18 cellular contexts compared by ENCODE assay signal in the genomic region with DNA sequence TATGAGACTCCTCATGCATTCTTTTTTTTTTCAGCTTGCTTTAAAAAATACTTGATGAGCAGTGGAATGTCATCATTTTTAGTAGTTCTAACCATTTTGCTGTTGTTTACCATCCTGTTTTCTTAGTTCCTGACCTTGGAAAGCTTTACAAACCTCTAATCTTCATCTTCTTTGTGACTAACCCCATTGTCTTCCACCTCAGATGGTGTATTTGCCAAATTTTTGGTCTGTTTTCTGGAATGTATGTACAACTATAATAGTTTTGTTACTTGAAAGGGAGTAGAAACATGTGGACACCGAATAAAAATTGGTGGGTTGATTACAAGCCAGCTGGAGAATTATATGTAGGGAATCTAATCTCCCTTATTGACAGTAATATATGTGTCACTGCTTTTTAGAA.
A peak's percentile ranks its signal among the peaks of the same experiment; 100 is the strongest.
DNase-seq lines count a peak whose midpoint lies in the region; ATAC-seq and TF ChIP-seq lines count a peak whose summit lies in the region.
"Had no signal": no experiment of that assay in that cellular context is flagged by ENCODE, and none has a peak within 500 bp of the region (broad histone marks: within the 10 kb centered on the region; RNA-seq: fewer than 3 reads in every experiment).

No MANE protein-coding gene starts in this region.

- peak; percentile 61 for DNase-seq in GM03348 (ENCODE audit: low spot score)
- DNase-seq in M059J (ENCODE audit: low read depth) = peak; percentile 17
- DNase-seq in central memory CD8-positive, alpha-beta T cell (ENCODE audit: low spot score in 2 of 2) = no peak
- DNase-seq in fibroblast of villous mesenchyme (ENCODE audit: low read depth) = peak; percentile 21
- no peak for DNase-seq in NCI-H82 (lab: John Stamatoyannopoulos, UW)
- no peak for DNase-seq in NCI-H187 (lab: John Stamatoyannopoulos, UW)
- DNase-seq: AML-193, DMS79 treated with DMSO at 0.1 percent for 48 hours, H9, NCI-H1417 treated with DMSO at 0.1 percent for 48 hours, NCI-H2029, NCI-H345, NCI-H524 treated with DMSO at 0.1 percent for 48 hours had no signal

- TF ChIP-seq CTCF in fibroblast of villous mesenchyme (IDR thresholded peaks at IDR 0.05; ENCODE audit: insufficient read depth, low read depth, low read length) = no peak

- peaks cover 28% of the 10 kb centered on the region for H3K4me1 Mint-ChIP-seq in central memory CD8-positive, alpha-beta T cell

- H3K36me3 Mint-ChIP-seq in central memory CD8-positive, alpha-beta T cell (ENCODE audit: insufficient read depth) = peaks cover 3% of the 10 kb centered on the region

- ATAC-seq in central memory CD8-positive, alpha-beta T cell (replicated peaks; ENCODE audit: extremely low read depth, poor library complexity, severe bottlenecking) = no peak
- ATAC-seq in HG02973 (IDR thresholded peaks at IDR 0.05; ENCODE audit: unreplicated experiment) (no peak), GM21825 (IDR thresholded peaks at IDR 0.05; ENCODE audit: unreplicated experiment) (no peak)
- ATAC-seq: K562 had no signal

- H3K9me3 Mint-ChIP-seq in central memory CD8-positive, alpha-beta T cell = no peaks in the 10 kb centered on the region
- H3K9me3 Mint-ChIP-seq: CD14-positive monocyte, H9 had no signal

- H3K27me3 Mint-ChIP-seq in central memory CD8-positive, alpha-beta T cell = no peaks in the 10 kb centered on the region

- H3K27ac Mint-ChIP-seq in central memory CD8-positive, alpha-beta T cell (ENCODE audit: low read depth) = peak overlapping the region; percentile 18
- H3K27ac Mint-ChIP-seq: CD14-positive monocyte, H9 had no signal

- no peak overlapping the region for H3K4me3 ChIP-seq in fibroblast of villous mesenchyme (ENCODE audit: low read depth, low read length)
- H3K4me3 ChIP-seq: K562, SJSA1 had no signal

- no peak overlapping the region for H3K4me3 Mint-ChIP-seq in central memory CD8-positive, alpha-beta T cell
- H3K4me3 Mint-ChIP-seq: CD14-positive monocyte, H9 had no signal

Comparison
In these comparisons a context has a peak if more than half of its experiments do, and no peak if none do; other contexts are left out.
1. DNase-seq: peak in GM03348 (single experiment), M059J (single experiment) and fibroblast of villous mesenchyme (single experiment); none in central memory CD8-positive, alpha-beta T cell (0 of 2), NCI-H82 (single experiment) and NCI-H187 (0 of 2).